In the genomic region with DNA sequence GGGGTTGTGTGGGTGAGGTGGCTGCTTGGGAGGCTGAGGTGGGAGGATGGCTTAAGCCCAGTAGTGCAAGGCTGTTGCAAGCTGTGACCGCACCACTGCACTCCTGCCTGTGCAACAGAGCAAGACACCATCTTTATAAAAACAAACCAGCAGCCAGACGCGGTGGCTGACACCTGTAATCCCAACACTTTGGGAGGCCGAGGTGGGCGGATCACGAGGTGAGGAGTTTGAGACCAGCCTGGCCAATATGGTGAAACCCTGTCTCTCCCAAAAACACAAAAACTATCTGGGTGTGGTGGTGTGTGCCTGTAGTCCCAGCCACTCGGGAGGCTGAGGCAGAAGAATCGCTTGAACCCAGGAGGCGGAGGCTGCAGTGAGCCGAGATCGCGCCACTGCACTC, we compare ENCODE assay signal across 2 cellular contexts. TPM values are rescaled to one million over a fixed set of nuclear protein-coding genes. Genes with fewer than 3 reads are reported as not detected.
"Had no signal": no experiment of that assay in that cellular context is flagged by ENCODE, and none has a peak within 500 bp of the region (broad histone marks: within the 10 kb centered on the region; RNA-seq: fewer than 3 reads in every experiment).

No MANE protein-coding gene starts in this region.

RNA-seq across cellular contexts. Expression of gene PRND, which starts 14.8 kb away (rescaled TPM):
- total RNA-seq: G401, GM12878 had no signal
- polyA plus RNA-seq: GM12878 had no signal
